Comparison of ENCODE assay signal across 21 cellular contexts in the genomic region with DNA sequence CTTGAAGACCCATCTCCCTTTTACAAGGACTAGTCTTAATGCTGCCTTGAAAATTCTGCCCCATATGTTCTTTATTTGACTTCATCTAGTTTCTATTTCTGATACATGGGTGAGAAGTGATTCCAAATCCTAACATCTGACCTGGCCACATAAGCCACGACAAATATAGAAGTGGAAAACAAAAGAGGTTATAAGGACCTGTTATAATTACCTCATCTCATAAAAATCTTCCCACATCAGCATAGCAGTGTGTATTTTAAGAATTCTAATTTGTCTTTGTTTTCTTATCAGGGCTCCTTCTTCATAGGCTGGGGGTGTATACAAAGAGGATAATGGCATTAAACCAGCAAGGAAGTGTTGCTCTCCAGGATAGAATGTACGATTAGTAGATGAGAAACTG.
DNase-seq lines count a peak whose midpoint lies in the region; ATAC-seq, FAIRE-seq and TF ChIP-seq lines count a peak whose summit lies in the region.
"Had no signal": no experiment of that assay in that cellular context is flagged by ENCODE, and none has a peak within 500 bp of the region (broad histone marks: within the 10 kb centered on the region; RNA-seq: fewer than 3 reads in every experiment).

No MANE protein-coding gene starts in this region.

- no peak overlapping the region for H3K4me3 ChIP-seq in MM.1S (ENCODE audit: low read length)
- no peak overlapping the region for H3K4me3 ChIP-seq in astrocyte (ENCODE audit: insufficient read depth, low read depth, low read length)
- peak overlapping the region in 1 of 3 donors; percentile 29 for H3K4me3 ChIP-seq in skeletal muscle tissue (ENCODE audit: low read length in 3 of 3)

- H3K9me3 Mint-ChIP-seq in astrocyte (ENCODE audit: unreplicated experiment) = peaks cover 2% of the 10 kb centered on the region

- peak; percentile 25 for DNase-seq in EH (ENCODE audit: low read depth)
- DNase-seq in MM.1S = no peak
- peak; percentile 4 for DNase-seq in astrocyte (ENCODE audit: low read depth)
- no peak for DNase-seq in A172 (ENCODE audit: low spot score)
- DNase-seq: ACHN; BE2C; C1 segment of cervical spinal cord; CD4-positive, CD25-positive, alpha-beta regulatory T cell; CD8-positive, alpha-beta memory T cell; COR-L47; GDM1; GOT3; H7 had no signal

- FAIRE-seq in astrocyte (lab: Jason Lieb, UNC) = no peak
- FAIRE-seq: A204.1, GM12892, GM18507, HepG2 had no signal

- H3K9ac ChIP-seq in MM.1S (ENCODE audit: low read length) (no peak overlapping the region), astrocyte (ENCODE audit: low read length) (no peak overlapping the region), skeletal muscle tissue (ENCODE audit: low read depth in 1 of 3, low read length in 3 of 3) (no peak overlapping the region)

- no peaks in the 10 kb centered on the region for H3K36me3 Mint-ChIP-seq in astrocyte (ENCODE audit: low read depth, unreplicated experiment)
- H3K36me3 Mint-ChIP-seq: CD4-positive, CD25-positive, alpha-beta regulatory T cell; CD8-positive, alpha-beta memory T cell; IgD-negative memory B cell had no signal

- H3K27ac Mint-ChIP-seq in astrocyte (ENCODE audit: unreplicated experiment) = no peak overlapping the region
- H3K27ac Mint-ChIP-seq: CD4-positive, CD25-positive, alpha-beta regulatory T cell; CD8-positive, alpha-beta memory T cell; IgD-negative memory B cell had no signal

- no peak overlapping the region for H3K4me3 Mint-ChIP-seq in astrocyte (ENCODE audit: unreplicated experiment)
- H3K4me3 Mint-ChIP-seq: CD4-positive, CD25-positive, alpha-beta regulatory T cell; CD8-positive, alpha-beta memory T cell; IgD-negative memory B cell had no signal

- H4K20me1 ChIP-seq in MM.1S (ENCODE audit: insufficient read depth, low read length) (no peaks in the 10 kb centered on the region), astrocyte (ENCODE audit: insufficient read depth, low read length) (no peaks in the 10 kb centered on the region)

- H3K9me3 ChIP-seq in MM.1S (replicated peaks; ENCODE audit: insufficient read depth, low read length) (no peaks in the 10 kb centered on the region), astrocyte (ENCODE audit: insufficient read depth, low read depth, low read length) (no peaks in the 10 kb centered on the region), skeletal muscle tissue (ENCODE audit: control insufficient read depth in 3 of 3, low read length in 3 of 3) (no peaks in the 10 kb centered on the region)
- H3K9me3 ChIP-seq: BE2C had no signal

- H3K9me2 ChIP-seq in MM.1S (replicated peaks; ENCODE audit: insufficient read depth, low read length) = no peaks in the 10 kb centered on the region

- H3K4me1 ChIP-seq in MM.1S (ENCODE audit: low read length) = 0 out of 2 replicates have a peak, but pooled peaks cover 4% of the 10 kb centered on the region
- H3K4me1 ChIP-seq in astrocyte (ENCODE audit: insufficient read depth, low read length) = no peaks in the 10 kb centered on the region
- H3K4me1 ChIP-seq in skeletal muscle tissue (ENCODE audit: control insufficient read depth in 3 of 3, insufficient read depth in 3 of 3, low read length in 3 of 3) = peaks cover 0 to 7% (median 3%) of the 10 kb centered on the region in 3 donors
- H3K4me1 ChIP-seq: BE2C had no signal

- no peaks in the 10 kb centered on the region for H3F3A ChIP-seq in MM.1S (ENCODE audit: insufficient read depth, low read length)

- H3K27me3 ChIP-seq in MM.1S (replicated peaks; ENCODE audit: insufficient read depth, low read length) (no peaks in the 10 kb centered on the region), astrocyte (ENCODE audit: insufficient read depth, low read length) (no peaks in the 10 kb centered on the region), skeletal muscle tissue (ENCODE audit: control insufficient read depth in 3 of 3, insufficient read depth in 3 of 3, low read length in 3 of 3) (no peaks in the 10 kb centered on the region)
- H3K27me3 ChIP-seq: BE2C had no signal

- H3K4me2 ChIP-seq in MM.1S (ENCODE audit: low read depth, low read length) = peak overlapping the region; percentile 24; the same call in 1 of the 2 replicates
- H3K4me2 ChIP-seq in astrocyte (ENCODE audit: low read length) = no peak overlapping the region

- no peak overlapping the region for H2AFZ ChIP-seq in MM.1S (ENCODE audit: low read length)
- H2AFZ ChIP-seq in astrocyte (ENCODE audit: low read depth, low read length) = no peak overlapping the region

- TF ChIP-seq CTCF in MM.1S (IDR thresholded peaks at IDR 0.05; ENCODE audit: low read length) (no peak), astrocyte (IDR thresholded peaks at IDR 0.05; ENCODE audit: insufficient read depth, low read depth, low read length) (no peak)

- H3K27ac ChIP-seq in MM.1S (ENCODE audit: low read length) (no peak overlapping the region), astrocyte (ENCODE audit: low read depth, low read length) (no peak overlapping the region), skeletal muscle tissue (ENCODE audit: low read depth, low read length) (peak overlapping the region; percentile 2)

- H3K36me3 ChIP-seq in MM.1S (replicated peaks; ENCODE audit: insufficient read depth, low read length) (no peaks in the 10 kb centered on the region), astrocyte (ENCODE audit: insufficient read depth, low read length) (no peaks in the 10 kb centered on the region), skeletal muscle tissue (ENCODE audit: control insufficient read depth in 3 of 3, insufficient read depth in 3 of 3, low read length in 3 of 3) (no peaks in the 10 kb centered on the region)
- H3K36me3 ChIP-seq: BE2C had no signal

- no peak for ATAC-seq in HG02759 (IDR thresholded peaks at IDR 0.05; ENCODE audit: unreplicated experiment)
- ATAC-seq: HCT116, HepG2 had no signal

- H3K27me3 Mint-ChIP-seq in astrocyte (ENCODE audit: low read depth, unreplicated experiment) = no peaks in the 10 kb centered on the region
- H3K27me3 Mint-ChIP-seq: CD4-positive, CD25-positive, alpha-beta regulatory T cell had no signal

- H3K4me1 Mint-ChIP-seq in astrocyte (ENCODE audit: low read depth, unreplicated experiment) = no peaks in the 10 kb centered on the region
- H3K4me1 Mint-ChIP-seq: CD4-positive, CD25-positive, alpha-beta regulatory T cell; CD8-positive, alpha-beta memory T cell; IgD-negative memory B cell had no signal

- no peaks in the 10 kb centered on the region for H3K79me2 ChIP-seq in MM.1S (ENCODE audit: low read length)
- no peaks in the 10 kb centered on the region for H3K79me2 ChIP-seq in astrocyte (ENCODE audit: insufficient read depth, low read length)

Comparison
In these comparisons a context has a peak if more than half of its experiments do, and no peak if none do; other contexts are left out.
1. DNase-seq: peak in EH (single experiment) and astrocyte (single experiment); none in MM.1S (single experiment) and A172 (single experiment).